ENCODE assay signal across 19 cellular contexts in the genomic region with DNA sequence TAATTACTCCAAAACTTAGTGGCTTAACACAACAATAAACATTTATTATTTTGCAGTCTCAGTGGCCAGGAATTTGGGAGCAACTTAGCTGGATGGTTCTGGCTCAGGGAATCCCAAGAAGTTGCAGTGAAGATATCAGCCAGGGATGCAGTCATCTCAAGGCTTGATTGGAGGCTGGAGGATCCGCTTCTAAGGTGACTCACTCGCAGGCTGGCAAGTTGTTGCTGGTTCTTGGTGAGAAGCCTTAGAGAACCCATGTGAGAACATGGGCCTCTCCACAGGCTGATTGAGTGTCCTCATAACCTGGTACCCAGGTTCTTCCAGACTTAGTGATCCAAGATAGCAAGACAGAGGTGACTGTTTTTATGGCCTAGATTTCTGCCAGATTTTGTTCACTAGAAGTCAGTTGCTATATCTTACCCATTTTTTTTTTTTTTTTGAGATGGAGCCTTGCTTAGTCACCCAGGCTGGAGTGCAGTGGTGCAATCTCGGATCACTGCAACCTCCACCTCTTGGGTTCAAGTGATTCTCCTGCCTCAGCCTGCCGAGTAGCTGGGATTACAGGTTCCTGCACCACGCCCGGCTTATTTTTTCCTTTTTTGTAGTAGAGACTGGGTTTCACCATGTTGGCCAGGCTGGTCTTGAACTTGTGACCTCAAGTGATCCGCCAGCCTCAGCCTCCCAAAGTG. TPM values are rescaled to one million over a fixed set of nuclear protein-coding genes. Genes with fewer than 3 reads are reported as not detected.
DNase-seq lines count a peak whose midpoint lies in the region; ATAC-seq and TF ChIP-seq lines count a peak whose summit lies in the region.
"Had no signal": no experiment of that assay in that cellular context is flagged by ENCODE, and none has a peak within 500 bp of the region (broad histone marks: within the 10 kb centered on the region; RNA-seq: fewer than 3 reads in every experiment).

No MANE protein-coding gene starts in this region.

- no TSS peak for BruUV-seq in IMR-90 (replicated peaks; lab: Mats Ljungman, UMichigan)

- CTCF ChIA-PET in IMR-90 (lab: Yijun Ruan, JAX) = no interaction called here

- no peak overlapping the region for H2BK120ac ChIP-seq in IMR-90 (ENCODE audit: low read depth, low read length)

- H4K91ac ChIP-seq in IMR-90 (ENCODE audit: insufficient read depth, low read depth, low read length) = no peak overlapping the region

- DNase-seq in AG10803 (ENCODE audit: low read depth) = peak; percentile 51
- DNase-seq in IMR-90 = peak; percentile 70
- DNase-seq in astrocyte of the hippocampus (ENCODE audit: low read depth, low spot score) = peak; percentile 12
- peak; percentile 30 to 50 for DNase-seq in foreskin fibroblast
- no peak for DNase-seq in activated naive CD4-positive, alpha-beta T cell treated with Interleukin-2 at 50 U/mL for 16 hours
- DNase-seq in T-helper 1 cell = no peak
- no peak for DNase-seq in MV-4-11 (lab: John Stamatoyannopoulos, UW)
- DNase-seq: activated CD4-positive, alpha-beta T cell treated with anti-CD3 and anti-CD28 coated beads for 4 hours; activated naive CD4-positive, alpha-beta T cell treated with anti-CD3 and anti-CD28 coated beads, Interleukin-2, amount 10 ng/mL, durations not matched to agents 7 days and 5 days; CD8-positive, alpha-beta memory T cell; effector CD4-positive, alpha-beta T cell; immature natural killer cell; NCI-H1694; SJCRH30; stomach; T1000; uterus had no signal

- H3K18ac ChIP-seq in IMR-90 (ENCODE audit: low read depth, low read length) = no peak overlapping the region

- H3K27me3 ChIP-seq in IMR-90 (ENCODE audit: control insufficient read depth, insufficient read depth, low read length) = no peaks in the 10 kb centered on the region
- H3K27me3 ChIP-seq: SJCRH30, stomach, uterus had no signal

- TF ChIP-seq RAD21 in IMR-90 (IDR thresholded peaks at IDR 0.05; ENCODE audit: low read length) = no peak

- intact Hi-C loops in IMR-90 (cut with micrococcal nuclease) = no loop called here

- WGBS in IMR-90 (ENCODE audit: extremely low coverage in 2 of 2, insufficient read length in 1 of 2), 2 experiments = no CpG with 5 or more reads among the region's 7 CpGs

- no peak overlapping the region for H2BK5ac ChIP-seq in IMR-90 (ENCODE audit: low read depth, low read length, poor library complexity, severe bottlenecking)

- dilution Hi-C loops in IMR-90 (cut with HindIII; ENCODE audit: low sequenced_read_pairs, unreplicated experiment) = no loop called here

- H3K79me1 ChIP-seq in IMR-90 (ENCODE audit: low read depth in 1 of 2, low read length in 2 of 2) = no peaks in the 10 kb centered on the region

- 0 out of 2 replicates have a peak, but pooled peaks cover 5% of the 10 kb centered on the region for H3K36me3 ChIP-seq in IMR-90 (ENCODE audit: control insufficient read depth, insufficient read depth, low read length)
- H3K36me3 ChIP-seq: uterus had no signal

- no peak overlapping the region for H2AFZ ChIP-seq in IMR-90 (replicated peaks; ENCODE audit: low read length, poor library complexity)

- H2BK15ac ChIP-seq in IMR-90 (ENCODE audit: low read depth, low read length) = no peak overlapping the region

- H3K4me1 ChIP-seq in IMR-90 (ENCODE audit: control insufficient read depth, insufficient read depth, low read length) = peaks cover 2% of the 10 kb centered on the region; the same call in 1 of the 2 replicates
- H3K4me1 ChIP-seq: stomach, uterus had no signal

- H3K56ac ChIP-seq in IMR-90 (ENCODE audit: extremely low read depth, insufficient read depth, low read length) = no peak overlapping the region

- no peak for TF ChIP-seq POLR2A in IMR-90 (IDR thresholded peaks at IDR 0.05; ENCODE audit: low read depth, low read length)

- H3K9me3 ChIP-seq in IMR-90 (ENCODE audit: control insufficient read depth, insufficient read depth, low read length) = no peaks in the 10 kb centered on the region
- H3K9me3 ChIP-seq: SJCRH30, stomach, uterus had no signal

- H3K14ac ChIP-seq in IMR-90 (replicated peaks; ENCODE audit: low read depth, low read length) = no peak overlapping the region

- H3K9ac ChIP-seq in IMR-90 (ENCODE audit: low read depth, low read length) = no peak overlapping the region

- in situ Hi-C loops in IMR-90 (cut with MboI; ENCODE audit: low sequenced_read_pairs) = no loop called here

- H3K4me3 ChIP-seq in AG10803 (ENCODE audit: low read length) (no peak overlapping the region), IMR-90 (ENCODE audit: insufficient read depth, low read depth, low read length) (no peak overlapping the region), foreskin fibroblast (ENCODE audit: low read depth in 1 of 2, low read length in 2 of 2) (no peak overlapping the region)
- H3K4me3 ChIP-seq: GM12878, SJCRH30, stomach, uterus had no signal

- H3K4me2 ChIP-seq in IMR-90 (ENCODE audit: low read depth, low read length) = no peak overlapping the region

- H2AK9ac ChIP-seq in IMR-90 (replicated peaks; ENCODE audit: low read depth, low read length, poor library complexity) = no peak overlapping the region

- no peaks in the 10 kb centered on the region for H3K9me1 ChIP-seq in IMR-90 (ENCODE audit: insufficient read depth, low read length)

- TF ChIP-seq CTCF in AG10803 (conservative IDR thresholded peaks at IDR 0.05; ENCODE audit: low read length) (no peak), IMR-90 (conservative IDR thresholded peaks at IDR 0.05; ENCODE audit: low read depth, low read length) (no peak), foreskin fibroblast (IDR thresholded peaks at IDR 0.05; ENCODE audit: low read depth, low read length) (no peak)

- no peak overlapping the region for H2BK20ac ChIP-seq in IMR-90 (ENCODE audit: low read depth, low read length)

- H3K27ac ChIP-seq in IMR-90 (ENCODE audit: insufficient read depth, low read length) = no peak overlapping the region
- H3K27ac ChIP-seq: SJCRH30, stomach, uterus had no signal

- H3K4ac ChIP-seq in IMR-90 (ENCODE audit: low read depth, low read length) = no peak overlapping the region

- no peak overlapping the region for H4K5ac ChIP-seq in IMR-90 (ENCODE audit: low read depth, low read length)

- no peak overlapping the region for H3K23ac ChIP-seq in IMR-90 (ENCODE audit: low read depth, low read length)

- POLR2A ChIA-PET in IMR-90 (lab: Charles Lee; ENCODE audit: unreplicated experiment) = no interaction called here

- H4K20me1 ChIP-seq in IMR-90 (ENCODE audit: insufficient read depth, low read length) = no peaks in the 10 kb centered on the region

- ATAC-seq in IMR-90 (ENCODE audit: low read depth) (peak; percentile 64), GM18870 (IDR thresholded peaks at IDR 0.05; ENCODE audit: unreplicated experiment) (no peak)
- ATAC-seq: GM12878 had no signal

- H4K8ac ChIP-seq in IMR-90 (ENCODE audit: low read depth in 2 of 2, low read length in 2 of 2) = no peak overlapping the region

- no peak overlapping the region for H2AK5ac ChIP-seq in IMR-90 (ENCODE audit: low read depth, low read length)

TF ChIP-seq in IMR-90, 13 proteins besides CTCF, POLR2A, EP300 and RAD21:
- TF ChIP-seq RCOR1 (IDR thresholded peaks at IDR 0.05; ENCODE audit: insufficient replicate concordance, low read length) (no peak), CEBPB (IDR thresholded peaks at IDR 0.05; ENCODE audit: low read depth, low read length) (no peak)

RNA-seq across cellular contexts. Expression of a gene that starts 32.5 kb away (rescaled TPM):
- total RNA-seq in IMR-90 (2012; rRNA removed) = 1.8 and 5.0 TPM in 2 replicates
- polyA plus RNA-seq in IMR-90 (2012; rRNA removed) = 3.2 and 6.2 TPM in 2 replicates
- polyA plus RNA-seq in IMR-90 (2012; cell fraction: cytosol; rRNA removed) = 0.96 and 7.3 TPM in 2 replicates
- polyA plus RNA-seq in IMR-90 (2012; cell fraction: nucleus; rRNA removed; ENCODE audit: low replicate concordance) = 0.29 and 21.1 TPM in 2 replicates

RNA-seq across cellular contexts. Expression of a gene that starts 49.6 kb away (rescaled TPM):
- total RNA-seq in IMR-90 (2012; rRNA removed) = 22.5 and 25.6 TPM in 2 replicates
- 3.4 and 5.1 TPM in 2 replicates for polyA plus RNA-seq in IMR-90 (2012; rRNA removed)
- polyA plus RNA-seq in IMR-90 (2012; cell fraction: cytosol; rRNA removed) = 0.82 and 0.96 TPM in 2 replicates
- 1.9 and 16.0 TPM in 2 replicates for polyA plus RNA-seq in IMR-90 (2012; cell fraction: nucleus; rRNA removed; ENCODE audit: low replicate concordance)

Comparison
In these comparisons a context has a peak if more than half of its experiments do, and no peak if none do; other contexts are left out.
1. DNase-seq: peak in AG10803 (single experiment), IMR-90 (single experiment), astrocyte of the hippocampus (single experiment) and foreskin fibroblast (2 of 2); none in activated naive CD4-positive, alpha-beta T cell treated with Interleukin-2 at 50 U/mL for 16 hours (single experiment), T-helper 1 cell (0 of 5) and MV-4-11 (single experiment).